21 cellular contexts compared by ENCODE assay signal in the genomic region with DNA sequence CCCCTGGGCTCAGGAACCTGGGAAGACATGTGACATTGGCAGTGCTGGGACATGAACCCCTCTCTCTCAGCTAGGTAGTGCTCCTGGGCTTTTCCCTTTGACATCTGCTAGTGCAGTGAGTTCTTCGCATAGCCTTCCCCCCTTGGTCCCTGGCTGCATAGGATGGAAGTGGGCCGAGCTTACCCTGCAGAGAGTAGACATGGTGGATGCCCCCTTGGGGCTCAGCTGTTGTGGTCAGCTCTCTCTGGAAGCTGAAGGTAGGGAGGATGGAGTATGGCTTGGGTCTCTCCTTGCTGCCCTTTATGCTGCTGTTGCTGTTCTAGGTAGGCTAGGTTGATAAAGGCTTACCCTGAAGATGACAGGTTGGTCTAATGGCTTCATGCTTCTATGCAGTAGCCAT.
DNase-seq lines count a peak whose midpoint lies in the region; ATAC-seq and TF ChIP-seq lines count a peak whose summit lies in the region.
"Had no signal": no experiment of that assay in that cellular context is flagged by ENCODE, and none has a peak within 500 bp of the region (broad histone marks: within the 10 kb centered on the region; RNA-seq: fewer than 3 reads in every experiment).

No MANE protein-coding gene starts in this region.

- H3K4me1 ChIP-seq in mammary epithelial cell (ENCODE audit: insufficient read depth, low read length) (peaks cover 21% of the 10 kb centered on the region), esophagus squamous epithelium (peaks cover 27 to 97% (median 62%) of the 10 kb centered on the region in 3 donors), psoas muscle (peaks cover 93% of the 10 kb centered on the region), upper lobe of left lung (peaks cover 90 to 100% (median 94%) of the 10 kb centered on the region in 4 donors)

- no peaks in the 10 kb centered on the region for H3K79me2 ChIP-seq in mammary epithelial cell (ENCODE audit: insufficient read depth, low read length)

- H3K27ac Mint-ChIP-seq in MCF 10A (ENCODE audit: low read depth, unreplicated experiment): peak overlapping the region; percentile 99
- no peak overlapping the region for H3K27ac Mint-ChIP-seq in activated CD8-positive, alpha-beta T cell treated with anti-CD3 and anti-CD28 coated beads, Interleukin-2, amount 10 ng/mL, durations not matched to agents 7 days and 5 days

- no peaks in the 10 kb centered on the region for H3K9me3 ChIP-seq in mammary epithelial cell (replicated peaks; ENCODE audit: insufficient read depth, low read length)
- no peaks in the 10 kb centered on the region for H3K9me3 ChIP-seq in esophagus squamous epithelium
- no peaks in the 10 kb centered on the region for H3K9me3 ChIP-seq in psoas muscle
- H3K9me3 ChIP-seq in upper lobe of left lung: no peaks in the 10 kb centered on the region
- H3K9me3 ChIP-seq: adrenal gland, left lung, neutrophil had no signal

- 100% methylated on average over 2 of the region's 2 CpGs for WGBS in mammary epithelial cell (ENCODE audit: low coverage, missing lambda C conversion rate)
- 100% methylated on average over 2 of the region's 2 CpGs; no CpG with 5 or more reads in 1 of the 2 donors for WGBS in esophagus squamous epithelium, 2 donors
- 96 to 100% (median 98%) methylated on average over 2 of the region's 2 CpGs for WGBS in psoas muscle, 3 donors
- 100% methylated on average over 2 of the region's 2 CpGs for WGBS in upper lobe of left lung, 2 donors

- H3K36me3 Mint-ChIP-seq in MCF 10A (ENCODE audit: insufficient read depth, unreplicated experiment): peaks cover 94% of the 10 kb centered on the region
- peaks cover 3% of the 10 kb centered on the region for H3K36me3 Mint-ChIP-seq in activated CD8-positive, alpha-beta T cell treated with anti-CD3 and anti-CD28 coated beads, Interleukin-2, amount 10 ng/mL, durations not matched to agents 7 days and 5 days (ENCODE audit: low read depth)

- ATAC-seq in psoas muscle: no peak
- ATAC-seq in upper lobe of left lung (ENCODE audit: low FRiP score in 2 of 2): no peak
- no peak for ATAC-seq in HG03159 (IDR thresholded peaks at IDR 0.05; ENCODE audit: unreplicated experiment)
- ATAC-seq in activated CD8-positive, alpha-beta T cell treated with anti-CD3 and anti-CD28 coated beads, Interleukin-2, amount 10 ng/mL, durations not matched to agents 7 days and 5 days: no peak
- ATAC-seq: left lung had no signal

- H4K20me1 ChIP-seq in mammary epithelial cell (ENCODE audit: insufficient read depth, low read length): no peaks in the 10 kb centered on the region

- H3K9me3 Mint-ChIP-seq in MCF 10A (ENCODE audit: unreplicated experiment): no peaks in the 10 kb centered on the region
- no peaks in the 10 kb centered on the region for H3K9me3 Mint-ChIP-seq in activated CD8-positive, alpha-beta T cell treated with anti-CD3 and anti-CD28 coated beads, Interleukin-2, amount 10 ng/mL, durations not matched to agents 7 days and 5 days (ENCODE audit: insufficient read depth)

- POLR2A ChIA-PET in MCF 10A (lab: Yijun Ruan, JAX): interaction anchor here (0.7 to 2.0 kb wide), 16 partner anchors 9 to 144 kb away, joined by 3 to 27 read pairs (median 6); partner anchors contain the start of gene NNMT
- POLR2A ChIA-PET in activated CD8-positive, alpha-beta T cell treated with anti-CD3 and anti-CD28 coated beads, Interleukin-2, amount 10 ng/mL, durations not matched to agents 7 days and 5 days (lab: Charles Lee): interaction anchor here (0.7 kb wide), 1 partner anchor 16 kb away, joined by 3 read pairs; no protein-coding TSS in a partner anchor

- TF ChIP-seq CTCF in MCF 10A (IDR thresholded peaks at IDR 0.05; ENCODE audit: unreplicated experiment) (no peak), mammary epithelial cell (conservative IDR thresholded peaks at IDR 0.05 in 1 of 2, IDR thresholded peaks at IDR 0.05 in 1 of 2; ENCODE audit: extremely low read depth in 1 of 2, insufficient read depth in 1 of 2, low read depth in 1 of 2, low read length in 2 of 2) (no peak), esophagus squamous epithelium (IDR thresholded peaks at IDR 0.05) (no peak), psoas muscle (IDR thresholded peaks at IDR 0.05) (no peak), upper lobe of left lung (IDR thresholded peaks at IDR 0.05) (no peak)

- TF ChIP-seq EP300 in upper lobe of left lung (IDR thresholded peaks at IDR 0.05): no peak

- H3K4me3 Mint-ChIP-seq in MCF 10A (ENCODE audit: unreplicated experiment): no peak overlapping the region
- H3K4me3 Mint-ChIP-seq in activated CD8-positive, alpha-beta T cell treated with anti-CD3 and anti-CD28 coated beads, Interleukin-2, amount 10 ng/mL, durations not matched to agents 7 days and 5 days: no peak overlapping the region

- H3K27me3 ChIP-seq in mammary epithelial cell (ENCODE audit: insufficient read depth, low read length) (no peaks in the 10 kb centered on the region), esophagus squamous epithelium (no peaks in the 10 kb centered on the region), psoas muscle (ENCODE audit: insufficient read depth in 3 of 3, low read length in 2 of 3) (no peaks in the 10 kb centered on the region), upper lobe of left lung (no peaks in the 10 kb centered on the region)
- H3K27me3 ChIP-seq: adrenal gland, left lung, neutrophil had no signal

- dilution Hi-C loops in mammary epithelial cell (cut with HindIII; ENCODE audit: low sequenced_read_pairs): no loop called here

- CTCF ChIA-PET in MCF 10A (lab: Yijun Ruan, JAX): interaction anchor here (0.7 to 1.3 kb wide), 4 partner anchors 15 to 65 kb away, joined by 3 to 4 read pairs (median 3); no protein-coding TSS in a partner anchor
- CTCF ChIA-PET in mammary epithelial cell (lab: Charles Lee; ENCODE audit: low non-redundant PET): no interaction called here
- CTCF ChIA-PET in activated CD8-positive, alpha-beta T cell treated with anti-CD3 and anti-CD28 coated beads, Interleukin-2, amount 10 ng/mL, durations not matched to agents 7 days and 5 days (lab: Charles Lee): no interaction called here

- TF ChIP-seq POLR2A in esophagus squamous epithelium (IDR thresholded peaks at IDR 0.05) (no peak), upper lobe of left lung (IDR thresholded peaks at IDR 0.05) (no peak)

- no peaks in the 10 kb centered on the region for H3K27me3 Mint-ChIP-seq in MCF 10A (ENCODE audit: insufficient read depth, unreplicated experiment)
- H3K27me3 Mint-ChIP-seq in activated CD8-positive, alpha-beta T cell treated with anti-CD3 and anti-CD28 coated beads, Interleukin-2, amount 10 ng/mL, durations not matched to agents 7 days and 5 days (ENCODE audit: low read depth): peaks cover 5% of the 10 kb centered on the region

- H3K4me3 ChIP-seq in mammary epithelial cell (replicated peaks in 1 of 3; ENCODE audit: insufficient read depth in 1 of 3, low read depth in 2 of 3, low read length in 3 of 3) (no peak overlapping the region), esophagus squamous epithelium (no peak overlapping the region), psoas muscle (no peak overlapping the region), upper lobe of left lung (no peak overlapping the region)
- H3K4me3 ChIP-seq: adrenal gland, left lung had no signal

- no peak overlapping the region for H3K4me2 ChIP-seq in mammary epithelial cell (ENCODE audit: insufficient read depth, low read depth, low read length)

- BruUV-seq in MCF 10A (replicated peaks; lab: Mats Ljungman, UMichigan) (no TSS peak), mammary epithelial cell (replicated peaks; lab: Mats Ljungman, UMichigan) (no TSS peak)

- H2AFZ ChIP-seq in mammary epithelial cell (ENCODE audit: low read depth, low read length): no peak overlapping the region

- no peaks in the 10 kb centered on the region for H3K36me3 ChIP-seq in mammary epithelial cell (ENCODE audit: insufficient read depth, low read length)
- H3K36me3 ChIP-seq in esophagus squamous epithelium: peaks cover 0 to 7% (median 4%) of the 10 kb centered on the region in 3 donors
- H3K36me3 ChIP-seq in psoas muscle (ENCODE audit: insufficient read depth in 1 of 2, low read depth in 1 of 2): no peaks in the 10 kb centered on the region
- peaks cover 5 to 21% (median 7%) of the 10 kb centered on the region in 4 donors for H3K36me3 ChIP-seq in upper lobe of left lung
- H3K36me3 ChIP-seq: neutrophil had no signal

- DNase-seq in MCF 10A (ENCODE audit: unreplicated experiment): no peak
- no peak for DNase-seq in mammary epithelial cell
- DNase-seq in esophagus squamous epithelium (lab: John Stamatoyannopoulos, UW): no peak
- DNase-seq in psoas muscle: no peak
- no peak for DNase-seq in upper lobe of left lung
- no peak for DNase-seq in stimulated activated CD4-positive, alpha-beta T cell treated with anti-CD3 and anti-CD28 coated beads, Interleukin-2, amount 100 ng/mL, for 24 hours
- no peak for DNase-seq in activated CD8-positive, alpha-beta T cell treated with anti-CD3 and anti-CD28 coated beads, Interleukin-2, amount 10 ng/mL, durations not matched to agents 7 days and 5 days
- DNase-seq: 8988T; activated CD4-positive, alpha-beta T cell treated with anti-CD3 and anti-CD28 coated beads, Interleukin-2, amount 50 U/mL, for 48 hours; activated CD4-positive, CD25-positive, alpha-beta regulatory T cell; activated gamma-delta T cell; AML-193; dermis blood vessel endothelial cell; HCEC 1CT; KBM-7; left lung; NCI-H1694 treated with DMSO at 0.1 percent for 48 hours; NCI-H69 had no signal

- in situ Hi-C loops in mammary epithelial cell (cut with MboI; ENCODE audit: low sequenced_read_pairs in 2 of 2): no loop called here

- H3K9ac ChIP-seq in mammary epithelial cell (ENCODE audit: insufficient read depth, low read length): no peak overlapping the region

- no peak overlapping the region for H3K27ac ChIP-seq in mammary epithelial cell (ENCODE audit: insufficient read depth, low read depth, low read length)
- peak overlapping the region; percentile 84 to 99 (median 97) for H3K27ac ChIP-seq in esophagus squamous epithelium
- H3K27ac ChIP-seq in psoas muscle: peak overlapping the region; percentile 99
- H3K27ac ChIP-seq in upper lobe of left lung: peak overlapping the region; percentile 6 to 99 (median 96)
- H3K27ac ChIP-seq: left lung, neutrophil had no signal

- intact Hi-C loops in MCF 10A (cut with micrococcal nuclease): no loop called here
- intact Hi-C loops in mammary epithelial cell (cut with micrococcal nuclease): no loop called here
- intact Hi-C loops in esophagus squamous epithelium (cut with DNase I): no loop called here
- intact Hi-C loops in psoas muscle (cut with DNase I): no loop called here

- H3K4me1 Mint-ChIP-seq in MCF 10A (ENCODE audit: insufficient read depth, unreplicated experiment): peaks cover 84% of the 10 kb centered on the region
- peaks cover 17% of the 10 kb centered on the region for H3K4me1 Mint-ChIP-seq in activated CD8-positive, alpha-beta T cell treated with anti-CD3 and anti-CD28 coated beads, Interleukin-2, amount 10 ng/mL, durations not matched to agents 7 days and 5 days (ENCODE audit: low read depth)
